Comparison of ENCODE assay signal across 1 cellular context in genomic region chr12:21562859-21563258, GRCh38.
A peak's percentile ranks its signal among the peaks of the same experiment; 100 is the strongest.
TF ChIP-seq lines count a peak whose summit lies in the region.

No MANE protein-coding gene starts in this region.

TF ChIP-seq in HepG2, 621 proteins besides CTCF, POLR2A, EP300 and RAD21 (continued from another document and continues in another):
- TF ChIP-seq ZNF441 (CRISPR knock-in tag; IDR thresholded peaks at IDR 0.05; ENCODE audit: borderline replicate concordance) (no peak), NCOA2 (CRISPR knock-in tag; IDR thresholded peaks at IDR 0.05) (peak; percentile 45; the same call in 1 of the 2 replicates), ZFP36L1 (CRISPR knock-in tag; IDR thresholded peaks at IDR 0.05) (no peak), ZBTB3 (CRISPR knock-in tag; IDR thresholded peaks at IDR 0.05; ENCODE audit: borderline replicate concordance, low read depth) (no peak), MAZ (IDR thresholded peaks at IDR 0.05; ENCODE audit: borderline replicate concordance, low read depth, low read length) (no peak), MAZ (CRISPR knock-in tag; IDR thresholded peaks at IDR 0.05; ENCODE audit: low read depth) (no peak), FOXA3 (CRISPR knock-in tag; IDR thresholded peaks at IDR 0.05) (peak; percentile 91), TBX3 (IDR thresholded peaks at IDR 0.05; ENCODE audit: borderline replicate concordance) (peak; percentile 44; the same call in 1 of the 2 replicates), ZNF232 (CRISPR knock-in tag; IDR thresholded peaks at IDR 0.05; ENCODE audit: borderline replicate concordance) (no peak), ZNF207 (IDR thresholded peaks at IDR 0.05; ENCODE audit: borderline replicate concordance) (no peak), HHEX (CRISPR knock-in tag; IDR thresholded peaks at IDR 0.05) (no peak), MED1 (CRISPR knock-in tag; IDR thresholded peaks at IDR 0.05) (no peak), HNF4G (IDR thresholded peaks at IDR 0.05; ENCODE audit: borderline replicate concordance, low read depth, low read length) (peak; percentile 18; the same call in 1 of the 2 replicates), HNF4G (CRISPR knock-in tag; IDR thresholded peaks at IDR 0.05; ENCODE audit: borderline replicate concordance, low read depth) (no peak), FOXP1 (IDR thresholded peaks at IDR 0.05) (0 out of 2 replicates have a peak, but pooled peaks have one; percentile 39), FOXP1 (CRISPR knock-in tag; IDR thresholded peaks at IDR 0.05) (peak; percentile 78), NCOA5 (CRISPR knock-in tag; IDR thresholded peaks at IDR 0.05) (no peak), HMG20A (CRISPR knock-in tag; IDR thresholded peaks at IDR 0.05; ENCODE audit: borderline replicate concordance) (peak; percentile 87; the same call in 1 of the 2 replicates), KLF6 (CRISPR knock-in tag; IDR thresholded peaks at IDR 0.05) (no peak), U2AF1 (optimal IDR thresholded peaks at IDR 0.05; ENCODE audit: low read depth, low read length) (no peak), ZNF782 (CRISPR knock-in tag; IDR thresholded peaks at IDR 0.05; ENCODE audit: borderline replicate concordance) (no peak), KDM2A (CRISPR knock-in tag; IDR thresholded peaks at IDR 0.05; ENCODE audit: borderline replicate concordance, low read depth) (no peak), GATAD2A (CRISPR knock-in tag; IDR thresholded peaks at IDR 0.05) (peak; percentile 56; the same call in 1 of the 2 replicates), ZNF121 (CRISPR knock-in tag; IDR thresholded peaks at IDR 0.05) (no peak), ZNF746 (CRISPR knock-in tag; IDR thresholded peaks at IDR 0.05) (no peak), SAP130 (CRISPR knock-in tag; IDR thresholded peaks at IDR 0.05; ENCODE audit: low read depth) (peak; percentile 22; the same call in 1 of the 2 replicates), ZNF3 (CRISPR knock-in tag; IDR thresholded peaks at IDR 0.05) (no peak), ZNF678 (CRISPR knock-in tag; IDR thresholded peaks at IDR 0.05) (no peak), SRF (IDR thresholded peaks at IDR 0.05; ENCODE audit: low read depth, low read length) (no peak), HDAC2 (CRISPR knock-in tag; IDR thresholded peaks at IDR 0.05) (peak; percentile 49), DNMT1 (CRISPR knock-in tag; IDR thresholded peaks at IDR 0.05) (no peak), ZNF282 (IDR thresholded peaks at IDR 0.05; ENCODE audit: partially characterized antibody) (no peak), ZNF788 (CRISPR knock-in tag; IDR thresholded peaks at IDR 0.05; ENCODE audit: borderline replicate concordance) (no peak), NCOR1 (IDR thresholded peaks at IDR 0.05; ENCODE audit: borderline replicate concordance, low read length) (peak; percentile 66; the same call in 1 of the 2 replicates), FOXJ3 (CRISPR knock-in tag; IDR thresholded peaks at IDR 0.05; ENCODE audit: borderline replicate concordance) (0 out of 2 replicates have a peak, but pooled peaks have one; percentile 38), ZNF720 (CRISPR knock-in tag; IDR thresholded peaks at IDR 0.05) (no peak), PCBP1 (IDR thresholded peaks at IDR 0.05; ENCODE audit: borderline replicate concordance, low read depth, low read length) (no peak), ATF4 (CRISPR knock-in tag; IDR thresholded peaks at IDR 0.05) (no peak), CHCHD3 (CRISPR knock-in tag; IDR thresholded peaks at IDR 0.05) (no peak), CREB1 (IDR thresholded peaks at IDR 0.05) (no peak), CREB1 (CRISPR knock-in tag; IDR thresholded peaks at IDR 0.05) (peak; percentile 27; the same call in 1 of the 2 replicates), ZNF329 (CRISPR knock-in tag; IDR thresholded peaks at IDR 0.05; ENCODE audit: low read depth) (no peak), SOX13 (IDR thresholded peaks at IDR 0.05) (no peak), SOX13 (CRISPR knock-in tag; conservative IDR thresholded peaks at IDR 0.05 in 1 of 2, IDR thresholded peaks at IDR 0.05 in 1 of 2) (peak in 1 of 2 experiments; percentile 92; a peak in 2 of 4 replicates), RXRB (CRISPR knock-in tag; IDR thresholded peaks at IDR 0.05; ENCODE audit: borderline replicate concordance) (0 out of 2 replicates have a peak, but pooled peaks have one; percentile 30), XRCC5 (optimal IDR thresholded peaks at IDR 0.05; ENCODE audit: low read length) (no peak), ZNF557 (CRISPR knock-in tag; IDR thresholded peaks at IDR 0.05) (no peak), NFIC (IDR thresholded peaks at IDR 0.05; ENCODE audit: low read length) (peak; percentile 80; the same call in 1 of the 2 replicates), RCOR2 (CRISPR knock-in tag; IDR thresholded peaks at IDR 0.05) (peak; percentile 42; the same call in 1 of the 2 replicates), FOSL1 (CRISPR knock-in tag; IDR thresholded peaks at IDR 0.05; ENCODE audit: borderline replicate concordance) (no peak), KLF9 (CRISPR knock-in tag; IDR thresholded peaks at IDR 0.05; ENCODE audit: low read depth) (no peak), KDM5B (CRISPR knock-in tag; IDR thresholded peaks at IDR 0.05; ENCODE audit: borderline replicate concordance) (no peak), ERF (CRISPR knock-in tag; IDR thresholded peaks at IDR 0.05) (peak; percentile 28; the same call in 1 of the 2 replicates), ZBTB8A (CRISPR knock-in tag; IDR thresholded peaks at IDR 0.05; ENCODE audit: borderline replicate concordance, low read depth) (no peak), MTF2 (CRISPR knock-in tag; IDR thresholded peaks at IDR 0.05; ENCODE audit: borderline replicate concordance) (no peak), ZNF343 (CRISPR knock-in tag; IDR thresholded peaks at IDR 0.05) (no peak), ZNF710 (CRISPR knock-in tag; IDR thresholded peaks at IDR 0.05; ENCODE audit: borderline replicate concordance) (0 out of 2 replicates have a peak, but pooled peaks have one; percentile 26), RORA (CRISPR knock-in tag; IDR thresholded peaks at IDR 0.05) (no peak), HDAC6 (IDR thresholded peaks at IDR 0.05; ENCODE audit: low read depth, low read length) (no peak), ZNF644 (CRISPR knock-in tag; IDR thresholded peaks at IDR 0.05; ENCODE audit: low read depth) (no peak), MNT (IDR thresholded peaks at IDR 0.05) (no peak), ZNF850 (CRISPR knock-in tag; conservative IDR thresholded peaks at IDR 0.05) (no peak), ZMYM4 (CRISPR knock-in tag; IDR thresholded peaks at IDR 0.05) (no peak)
- TF ChIP-seq, protein P1, sequence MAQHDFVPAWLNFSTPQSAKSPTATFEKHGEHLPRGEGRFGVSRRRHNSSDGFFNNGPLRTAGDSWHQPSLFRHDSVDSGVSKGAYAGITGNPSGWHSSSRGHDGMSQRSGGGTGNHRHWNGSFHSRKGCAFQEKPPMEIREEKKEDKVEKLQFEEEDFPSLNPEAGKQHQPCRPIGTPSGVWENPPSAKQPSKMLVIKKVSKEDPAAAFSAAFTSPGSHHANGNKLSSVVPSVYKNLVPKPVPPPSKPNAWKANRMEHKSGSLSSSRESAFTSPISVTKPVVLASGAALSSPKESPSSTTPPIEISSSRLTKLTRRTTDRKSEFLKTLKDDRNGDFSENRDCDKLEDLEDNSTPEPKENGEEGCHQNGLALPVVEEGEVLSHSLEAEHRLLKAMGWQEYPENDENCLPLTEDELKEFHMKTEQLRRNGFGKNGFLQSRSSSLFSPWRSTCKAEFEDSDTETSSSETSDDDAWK (CRISPR knock-in tag; IDR thresholded peaks at IDR 0.05), result no peak
- TF ChIP-seq, protein P2, sequence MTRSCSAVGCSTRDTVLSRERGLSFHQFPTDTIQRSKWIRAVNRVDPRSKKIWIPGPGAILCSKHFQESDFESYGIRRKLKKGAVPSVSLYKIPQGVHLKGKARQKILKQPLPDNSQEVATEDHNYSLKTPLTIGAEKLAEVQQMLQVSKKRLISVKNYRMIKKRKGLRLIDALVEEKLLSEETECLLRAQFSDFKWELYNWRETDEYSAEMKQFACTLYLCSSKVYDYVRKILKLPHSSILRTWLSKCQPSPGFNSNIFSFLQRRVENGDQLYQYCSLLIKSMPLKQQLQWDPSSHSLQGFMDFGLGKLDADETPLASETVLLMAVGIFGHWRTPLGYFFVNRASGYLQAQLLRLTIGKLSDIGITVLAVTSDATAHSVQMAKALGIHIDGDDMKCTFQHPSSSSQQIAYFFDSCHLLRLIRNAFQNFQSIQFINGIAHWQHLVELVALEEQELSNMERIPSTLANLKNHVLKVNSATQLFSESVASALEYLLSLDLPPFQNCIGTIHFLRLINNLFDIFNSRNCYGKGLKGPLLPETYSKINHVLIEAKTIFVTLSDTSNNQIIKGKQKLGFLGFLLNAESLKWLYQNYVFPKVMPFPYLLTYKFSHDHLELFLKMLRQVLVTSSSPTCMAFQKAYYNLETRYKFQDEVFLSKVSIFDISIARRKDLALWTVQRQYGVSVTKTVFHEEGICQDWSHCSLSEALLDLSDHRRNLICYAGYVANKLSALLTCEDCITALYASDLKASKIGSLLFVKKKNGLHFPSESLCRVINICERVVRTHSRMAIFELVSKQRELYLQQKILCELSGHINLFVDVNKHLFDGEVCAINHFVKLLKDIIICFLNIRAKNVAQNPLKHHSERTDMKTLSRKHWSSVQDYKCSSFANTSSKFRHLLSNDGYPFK (CRISPR knock-in tag; IDR thresholded peaks at IDR 0.05; ENCODE audit: borderline replicate concordance), result no peak
- TF ChIP-seq, protein P3, sequence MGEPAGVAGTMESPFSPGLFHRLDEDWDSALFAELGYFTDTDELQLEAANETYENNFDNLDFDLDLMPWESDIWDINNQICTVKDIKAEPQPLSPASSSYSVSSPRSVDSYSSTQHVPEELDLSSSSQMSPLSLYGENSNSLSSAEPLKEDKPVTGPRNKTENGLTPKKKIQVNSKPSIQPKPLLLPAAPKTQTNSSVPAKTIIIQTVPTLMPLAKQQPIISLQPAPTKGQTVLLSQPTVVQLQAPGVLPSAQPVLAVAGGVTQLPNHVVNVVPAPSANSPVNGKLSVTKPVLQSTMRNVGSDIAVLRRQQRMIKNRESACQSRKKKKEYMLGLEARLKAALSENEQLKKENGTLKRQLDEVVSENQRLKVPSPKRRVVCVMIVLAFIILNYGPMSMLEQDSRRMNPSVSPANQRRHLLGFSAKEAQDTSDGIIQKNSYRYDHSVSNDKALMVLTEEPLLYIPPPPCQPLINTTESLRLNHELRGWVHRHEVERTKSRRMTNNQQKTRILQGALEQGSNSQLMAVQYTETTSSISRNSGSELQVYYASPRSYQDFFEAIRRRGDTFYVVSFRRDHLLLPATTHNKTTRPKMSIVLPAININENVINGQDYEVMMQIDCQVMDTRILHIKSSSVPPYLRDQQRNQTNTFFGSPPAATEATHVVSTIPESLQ (CRISPR knock-in tag; conservative IDR thresholded peaks at IDR 0.05), result no peak
- TF ChIP-seq, protein P4, sequence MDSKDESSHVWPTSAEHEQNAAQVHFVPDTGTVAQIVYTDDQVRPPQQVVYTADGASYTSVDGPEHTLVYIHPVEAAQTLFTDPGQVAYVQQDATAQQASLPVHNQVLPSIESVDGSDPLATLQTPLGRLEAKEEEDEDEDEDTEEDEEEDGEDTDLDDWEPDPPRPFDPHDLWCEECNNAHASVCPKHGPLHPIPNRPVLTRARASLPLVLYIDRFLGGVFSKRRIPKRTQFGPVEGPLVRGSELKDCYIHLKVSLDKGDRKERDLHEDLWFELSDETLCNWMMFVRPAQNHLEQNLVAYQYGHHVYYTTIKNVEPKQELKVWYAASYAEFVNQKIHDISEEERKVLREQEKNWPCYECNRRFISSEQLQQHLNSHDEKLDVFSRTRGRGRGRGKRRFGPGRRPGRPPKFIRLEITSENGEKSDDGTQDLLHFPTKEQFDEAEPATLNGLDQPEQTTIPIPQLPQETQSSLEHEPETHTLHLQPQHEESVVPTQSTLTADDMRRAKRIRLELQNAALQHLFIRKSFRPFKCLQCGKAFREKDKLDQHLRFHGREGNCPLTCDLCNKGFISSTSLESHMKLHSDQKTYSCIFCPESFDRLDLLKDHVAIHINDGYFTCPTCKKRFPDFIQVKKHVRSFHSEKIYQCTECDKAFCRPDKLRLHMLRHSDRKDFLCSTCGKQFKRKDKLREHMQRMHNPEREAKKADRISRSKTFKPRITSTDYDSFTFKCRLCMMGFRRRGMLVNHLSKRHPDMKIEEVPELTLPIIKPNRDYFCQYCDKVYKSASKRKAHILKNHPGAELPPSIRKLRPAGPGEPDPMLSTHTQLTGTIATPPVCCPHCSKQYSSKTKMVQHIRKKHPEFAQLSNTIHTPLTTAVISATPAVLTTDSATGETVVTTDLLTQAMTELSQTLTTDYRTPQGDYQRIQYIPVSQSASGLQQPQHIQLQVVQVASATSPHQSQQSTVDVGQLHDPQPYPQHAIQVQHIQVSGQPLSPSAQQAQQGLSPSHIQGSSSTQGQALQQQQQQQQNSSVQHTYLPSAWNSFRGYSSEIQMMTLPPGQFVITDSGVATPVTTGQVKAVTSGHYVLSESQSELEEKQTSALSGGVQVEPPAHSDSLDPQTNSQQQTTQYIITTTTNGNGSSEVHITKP (CRISPR knock-in tag; IDR thresholded peaks at IDR 0.05; ENCODE audit: low read depth), result no peak
